ENCODE assay signal across 9 cellular contexts in the genomic region with DNA sequence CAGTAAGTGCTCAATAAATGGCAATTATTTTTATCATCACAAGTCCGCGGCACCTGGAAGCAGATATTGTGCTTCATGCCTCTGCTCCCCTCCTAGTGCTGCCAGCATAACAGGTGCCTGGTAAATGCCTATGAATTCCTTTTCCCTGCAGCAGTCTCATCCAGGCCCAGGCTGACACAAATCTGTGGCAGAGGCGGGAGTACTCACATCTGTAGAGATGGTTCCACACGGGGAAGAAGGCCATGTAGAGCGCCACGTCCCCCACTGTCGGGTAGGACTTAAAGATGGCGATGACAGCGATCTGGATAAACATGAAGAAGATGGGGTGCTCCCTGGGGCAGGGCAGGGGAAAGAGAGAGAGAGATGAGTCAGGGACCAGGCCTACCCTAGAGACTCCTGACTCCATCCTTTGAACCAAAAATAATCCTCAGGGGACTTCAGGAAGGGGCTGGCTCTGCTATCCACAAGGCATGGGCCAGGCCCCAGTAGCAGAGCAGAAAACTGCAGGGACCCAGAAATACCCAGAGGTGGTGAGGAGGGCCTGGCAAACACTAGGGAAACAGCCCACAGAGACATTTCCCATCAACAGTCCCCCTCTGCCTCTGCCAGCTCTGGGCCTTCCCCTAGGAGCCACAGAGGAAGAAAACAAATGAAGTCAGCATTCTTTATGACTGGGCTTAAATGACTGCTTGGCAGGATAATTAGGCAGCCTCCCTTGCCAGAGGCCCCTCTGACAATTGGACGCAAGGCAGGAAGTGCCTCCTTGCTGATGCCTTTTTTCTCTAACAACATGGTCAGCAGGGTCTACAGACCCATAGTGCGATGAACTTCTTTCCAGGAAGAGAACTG. TPM values are rescaled to one million over a fixed set of nuclear protein-coding genes. Genes with fewer than 3 reads are reported as not detected.
DNase-seq lines count a peak whose midpoint lies in the region; ATAC-seq and TF ChIP-seq lines count a peak whose summit lies in the region.
"Had no signal": no experiment of that assay in that cellular context is flagged by ENCODE, and none has a peak within 500 bp of the region (broad histone marks: within the 10 kb centered on the region; RNA-seq: fewer than 3 reads in every experiment).

No MANE protein-coding gene starts in this region.

- no peak overlapping the region for H3K4me3 ChIP-seq in heart right ventricle

- H3K27ac ChIP-seq in heart right ventricle: peak overlapping the region; percentile 11 to 80 (median 63)
- H3K27ac ChIP-seq: C4-2B had no signal

- peaks cover 13% of the 10 kb centered on the region for H3K36me3 Mint-ChIP-seq in activated CD4-positive, alpha-beta memory T cell treated with anti-CD3 and anti-CD28 coated beads for 36 hours

- POLR2A ChIA-PET in activated CD4-positive, alpha-beta memory T cell treated with anti-CD3 and anti-CD28 coated beads for 36 hours (lab: Charles Lee): no interaction called here

- H3K4me1 ChIP-seq in heart right ventricle: peaks cover 11 to 59% (median 54%) of the 10 kb centered on the region in 9 donors

- H3K27me3 ChIP-seq in heart right ventricle: no peaks in the 10 kb centered on the region

- ATAC-seq in heart right ventricle: peak in 4 of 8 donors; percentile 3 to 38 (median 18)

- no peak for TF ChIP-seq CTCF in heart right ventricle (IDR thresholded peaks at IDR 0.05)

- H3K9me3 Mint-ChIP-seq in activated CD4-positive, alpha-beta memory T cell treated with anti-CD3 and anti-CD28 coated beads for 36 hours: no peaks in the 10 kb centered on the region

- peaks cover 0 to 55% (median 7%) of the 10 kb centered on the region in 9 donors for H3K36me3 ChIP-seq in heart right ventricle

- peak; percentile 61 for DNase-seq in activated CD4-positive, alpha-beta T cell treated with anti-CD3 and anti-CD28 coated beads for 48 hours
- DNase-seq in activated CD4-positive, alpha-beta T cell treated with anti-CD3 and anti-CD28 coated beads, Interleukin-2, amount 50 U/mL, for 4 hours: no peak
- DNase-seq in activated CD4-positive, alpha-beta memory T cell treated with anti-CD3 and anti-CD28 coated beads for 36 hours: peak; percentile 78
- no peak for DNase-seq in heart right ventricle
- DNase-seq in stimulated activated CD4-positive, alpha-beta T cell treated with anti-CD3 and anti-CD28 coated beads, Interleukin-4, amount 100 ng/mL, for 24 hours: peak; percentile 16
- no peak for DNase-seq in NK-92 treated with Interleukin-12 subunit alpha and Interleukin-12 subunit beta, amount 100 ng/mL, for 24 hours (lab: John Stamatoyannopoulos, UW)
- no peak for DNase-seq in GOT3 (lab: John Stamatoyannopoulos, UW)
- DNase-seq in cerebellar nuclear complex (lab: John Stamatoyannopoulos, UW): no peak

- no peaks in the 10 kb centered on the region for H3K9me3 ChIP-seq in heart right ventricle

- no peak overlapping the region for H3K4me3 Mint-ChIP-seq in activated CD4-positive, alpha-beta memory T cell treated with anti-CD3 and anti-CD28 coated beads for 36 hours

- H3K4me1 Mint-ChIP-seq in activated CD4-positive, alpha-beta memory T cell treated with anti-CD3 and anti-CD28 coated beads for 36 hours (ENCODE audit: low read depth): peaks cover 31% of the 10 kb centered on the region

- peak overlapping the region; percentile 92 for H3K27ac Mint-ChIP-seq in activated CD4-positive, alpha-beta memory T cell treated with anti-CD3 and anti-CD28 coated beads for 36 hours

- intact Hi-C loops in activated CD4-positive, alpha-beta memory T cell treated with anti-CD3 and anti-CD28 coated beads for 36 hours (cut with micrococcal nuclease): loop anchor here (2.0 kb wide), 2 partner anchors 23 to 127 kb away; partner anchors contain the start of gene MAP1LC3A
- intact Hi-C loops in heart right ventricle (cut with DNase I): loop anchor here in 6 of 10 donors (5.0 to 10.0 kb wide), 7 partner anchors 121 to 193 kb away; partner anchors contain the start of gene TP53INP2 (in 3 of the 6)

- WGBS in heart right ventricle, 2 donors: 81 to 82% methylated on average over 11 of the region's 11 CpGs

- no peaks in the 10 kb centered on the region for H3K27me3 Mint-ChIP-seq in activated CD4-positive, alpha-beta memory T cell treated with anti-CD3 and anti-CD28 coated beads for 36 hours

- CTCF ChIA-PET in activated CD4-positive, alpha-beta memory T cell treated with anti-CD3 and anti-CD28 coated beads for 36 hours (lab: Charles Lee): no interaction called here

RNA-seq across cellular contexts. Expression of gene MAP1LC3A, which starts 23.0 kb away (rescaled TPM):
- total RNA-seq in activated CD4-positive, alpha-beta memory T cell treated with anti-CD3 and anti-CD28 coated beads for 36 hours: 1 to 10 TPM; 4.6 to 5.6 TPM
- 100 to 1,000 TPM in 2 of 10 donors, 10 to 100 TPM in 8; 61.7 to 137 (median 74.6) TPM for total RNA-seq in heart right ventricle
- polyA plus RNA-seq in heart right ventricle: 100 to 1,000 TPM in 1 of 2 donors, 10 to 100 TPM in 1; 61.5 to 133 TPM

Comparison
In these comparisons a context has a peak if more than half of its experiments do, and no peak if none do; other contexts are left out.
1. DNase-seq: peak in activated CD4-positive, alpha-beta T cell treated with anti-CD3 and anti-CD28 coated beads for 48 hours (single experiment), activated CD4-positive, alpha-beta memory T cell treated with anti-CD3 and anti-CD28 coated beads for 36 hours (single experiment) and stimulated activated CD4-positive, alpha-beta T cell treated with anti-CD3 and anti-CD28 coated beads, Interleukin-4, amount 100 ng/mL, for 24 hours (single experiment); none in activated CD4-positive, alpha-beta T cell treated with anti-CD3 and anti-CD28 coated beads, Interleukin-2, amount 50 U/mL, for 4 hours (0 of 2), heart right ventricle (0 of 2), NK-92 treated with Interleukin-12 subunit alpha and Interleukin-12 subunit beta, amount 100 ng/mL, for 24 hours (single experiment), GOT3 (single experiment) and cerebellar nuclear complex (0 of 2).
2. RNA of gene MAP1LC3A, which starts 23.0 kb away (total RNA-seq): 61.7 to 137 TPM in heart right ventricle; 4.6 to 5.6 TPM in activated CD4-positive, alpha-beta memory T cell treated with anti-CD3 and anti-CD28 coated beads for 36 hours; every median in the first group is over 4 times any median in the second.